In the genomic region with DNA sequence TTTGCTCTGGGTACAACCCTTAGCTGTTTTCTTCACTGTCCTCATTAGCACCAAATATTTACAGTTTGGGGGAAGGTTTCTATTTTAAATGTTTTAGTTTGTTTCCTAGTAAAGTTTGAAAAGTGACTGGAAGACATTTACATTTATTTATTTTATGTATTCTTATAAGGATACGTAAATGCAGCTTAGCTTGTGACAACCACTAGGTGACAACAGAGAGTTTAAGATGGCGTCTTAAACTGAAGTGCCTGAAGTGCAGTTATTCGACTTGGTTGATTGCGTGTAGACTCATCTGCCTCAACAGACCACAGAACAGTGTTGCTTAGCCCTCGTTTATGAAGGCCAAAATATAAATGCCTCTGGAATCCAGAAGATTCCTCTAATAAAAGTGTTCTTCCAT, we compare ENCODE assay signal across 21 cellular contexts.
DNase-seq lines count a peak whose midpoint lies in the region; ATAC-seq and TF ChIP-seq lines count a peak whose summit lies in the region.
"Had no signal": no experiment of that assay in that cellular context is flagged by ENCODE, and none has a peak within 500 bp of the region (broad histone marks: within the 10 kb centered on the region; RNA-seq: fewer than 3 reads in every experiment).

No MANE protein-coding gene starts in this region.

- H4K20me1 ChIP-seq in Karpas-422 (ENCODE audit: insufficient read depth, low read depth, low read length) = no peaks in the 10 kb centered on the region

- H3K27me3 ChIP-seq in Karpas-422 (ENCODE audit: low read length) (no peaks in the 10 kb centered on the region), WERI-Rb-1 (ENCODE audit: insufficient read depth, low read depth, severe bottlenecking) (no peaks in the 10 kb centered on the region), kidney epithelial cell (ENCODE audit: control insufficient read depth, insufficient read depth, low read length) (no peaks in the 10 kb centered on the region), body of pancreas (no peaks in the 10 kb centered on the region)
- H3K27me3 ChIP-seq: stomach had no signal

- no peaks in the 10 kb centered on the region for H3K36me3 ChIP-seq in Karpas-422 (ENCODE audit: insufficient read depth, low read length)
- H3K36me3 ChIP-seq in WERI-Rb-1 = no peaks in the 10 kb centered on the region
- H3K36me3 ChIP-seq in kidney epithelial cell (ENCODE audit: control insufficient read depth, insufficient read depth, low read length) = no peaks in the 10 kb centered on the region
- no peaks in the 10 kb centered on the region for H3K36me3 ChIP-seq in body of pancreas (replicated peaks in 1 of 2; ENCODE audit: insufficient read depth in 1 of 2, low read depth in 2 of 2)
- H3K36me3 ChIP-seq: lower lobe of right lung, stomach had no signal

- H3K4me1 ChIP-seq in Karpas-422 (ENCODE audit: low read length) (no peaks in the 10 kb centered on the region), body of pancreas (no peaks in the 10 kb centered on the region)
- H3K4me1 ChIP-seq: lower lobe of right lung, stomach had no signal

- no peak overlapping the region for H3K4me3 ChIP-seq in Karpas-422 (ENCODE audit: low read length)
- H3K4me3 ChIP-seq in WERI-Rb-1 (ENCODE audit: low read depth, low read length) = no peak overlapping the region
- no peak overlapping the region for H3K4me3 ChIP-seq in kidney epithelial cell (ENCODE audit: low read depth, low read length)
- no peak overlapping the region for H3K4me3 ChIP-seq in body of pancreas
- H3K4me3 ChIP-seq: lower lobe of right lung, stomach had no signal

- H3K27ac ChIP-seq in Karpas-422 (ENCODE audit: low read length) = no peak overlapping the region
- H3K27ac ChIP-seq in WERI-Rb-1 = no peak overlapping the region
- H3K27ac ChIP-seq in body of pancreas = no peak overlapping the region
- H3K27ac ChIP-seq: lower lobe of right lung, stomach had no signal

- no peaks in the 10 kb centered on the region for H3K27me3 Mint-ChIP-seq in T-helper 17 cell
- H3K27me3 Mint-ChIP-seq: type B pancreatic cell had no signal

- TF ChIP-seq POLR2A in body of pancreas (IDR thresholded peaks at IDR 0.05) = no peak

- H3K9me3 ChIP-seq in Karpas-422 (ENCODE audit: low read length) (no peaks in the 10 kb centered on the region), WERI-Rb-1 (ENCODE audit: severe bottlenecking) (no peaks in the 10 kb centered on the region), body of pancreas (no peaks in the 10 kb centered on the region), T-helper 17 cell (ENCODE audit: control insufficient read depth, low read length, poor library complexity, severe bottlenecking) (no peaks in the 10 kb centered on the region)
- H3K9me3 ChIP-seq: lower lobe of right lung, stomach had no signal

- TF ChIP-seq CTCF in WERI-Rb-1 (IDR thresholded peaks at IDR 0.05; ENCODE audit: low read depth, low read length) (peak; percentile 30; the same call in 1 of the 2 replicates), kidney epithelial cell (IDR thresholded peaks at IDR 0.05; ENCODE audit: insufficient read depth, low read length, poor library complexity, severe bottlenecking) (peak; percentile 6), body of pancreas (IDR thresholded peaks at IDR 0.05) (no peak)

- intact Hi-C loops in body of pancreas (cut with DNase I) = no loop called here

- WGBS in body of pancreas, 2 donors = 63 to 69% methylated on average over 5 of the region's 5 CpGs

- no peak for ATAC-seq in body of pancreas
- ATAC-seq in T-helper 17 cell = no peak
- ATAC-seq: activated CD4-positive, CD25-positive, alpha-beta regulatory T cell treated with anti-CD3 and anti-CD28 coated beads, Interleukin-2, amount 50 U/mL, for 24 hours; activated T-cell treated with anti-CD3 and anti-CD28 coated beads, Interleukin-2, amount 50 U/mL, for 4 hours had no signal

- DNase-seq in A172 (ENCODE audit: low spot score) = peak; percentile 9
- DNase-seq in Karpas-422 = peak; percentile 41
- DNase-seq in WERI-Rb-1 = no peak
- DNase-seq in kidney epithelial cell (ENCODE audit: low read depth) = no peak
- no peak for DNase-seq in body of pancreas
- no peak for DNase-seq in SW480 (ENCODE audit: low spot score)
- no peak for DNase-seq in T-helper 17 cell
- no peak for DNase-seq in NCI-H2107 (lab: John Stamatoyannopoulos, UW)
- DNase-seq: ACHN; activated naive CD4-positive, alpha-beta T cell treated with anti-CD3 and anti-CD28 coated beads for 36 hours; activated T-cell treated with anti-CD3 and anti-CD28 coated beads, Interleukin-2, amount 50 U/mL, for 4 hours; anterior cingulate cortex; effector CD8-positive, alpha-beta T cell; KG1; lower lobe of right lung; NCI-H1105 treated with DMSO at 0.1 percent for 48 hours; NCI-H524; SHP77 treated with DMSO at 0.1 percent for 48 hours; stomach had no signal

- no peak overlapping the region for H3K4me2 ChIP-seq in Karpas-422 (ENCODE audit: low read depth, low read length, poor library complexity, severe bottlenecking)

- H3K79me2 ChIP-seq in Karpas-422 (ENCODE audit: low read length) = no peaks in the 10 kb centered on the region

- H2AFZ ChIP-seq in Karpas-422 (ENCODE audit: low read length) = no peak overlapping the region

- no peaks in the 10 kb centered on the region for H3K9me2 ChIP-seq in Karpas-422 (replicated peaks; ENCODE audit: insufficient read depth, low read length)

- no peak overlapping the region for H3K9ac ChIP-seq in Karpas-422 (ENCODE audit: low read length)

- no peaks in the 10 kb centered on the region for H3K36me3 Mint-ChIP-seq in T-helper 17 cell (ENCODE audit: low read depth)
- H3K36me3 Mint-ChIP-seq: type B pancreatic cell had no signal

- no peaks in the 10 kb centered on the region for H3K4me1 Mint-ChIP-seq in T-helper 17 cell

- H3K4me3 Mint-ChIP-seq in T-helper 17 cell = no peak overlapping the region
- H3K4me3 Mint-ChIP-seq: activated naive CD4-positive, alpha-beta T cell treated with anti-CD3 and anti-CD28 coated beads for 36 hours; activated T-cell treated with anti-CD3 and anti-CD28 coated beads, Interleukin-2, amount 50 U/mL, for 4 hours; type B pancreatic cell had no signal

- no peak overlapping the region for H3K27ac Mint-ChIP-seq in T-helper 17 cell
- H3K27ac Mint-ChIP-seq: activated naive CD4-positive, alpha-beta T cell treated with anti-CD3 and anti-CD28 coated beads for 36 hours; type B pancreatic cell had no signal

Comparison
In these comparisons a context has a peak if more than half of its experiments do, and no peak if none do; other contexts are left out.
1. DNase-seq: peak in A172 (single experiment) and Karpas-422 (single experiment); none in WERI-Rb-1 (single experiment), kidney epithelial cell (single experiment), body of pancreas (0 of 4), SW480 (single experiment), T-helper 17 cell (0 of 3) and NCI-H2107 (single experiment).
2. CTCF ChIP-seq: peak in WERI-Rb-1 (single experiment) and kidney epithelial cell (single experiment); none in body of pancreas (0 of 7).